ENCODE assay signal across 5 cellular contexts in the genomic region with DNA sequence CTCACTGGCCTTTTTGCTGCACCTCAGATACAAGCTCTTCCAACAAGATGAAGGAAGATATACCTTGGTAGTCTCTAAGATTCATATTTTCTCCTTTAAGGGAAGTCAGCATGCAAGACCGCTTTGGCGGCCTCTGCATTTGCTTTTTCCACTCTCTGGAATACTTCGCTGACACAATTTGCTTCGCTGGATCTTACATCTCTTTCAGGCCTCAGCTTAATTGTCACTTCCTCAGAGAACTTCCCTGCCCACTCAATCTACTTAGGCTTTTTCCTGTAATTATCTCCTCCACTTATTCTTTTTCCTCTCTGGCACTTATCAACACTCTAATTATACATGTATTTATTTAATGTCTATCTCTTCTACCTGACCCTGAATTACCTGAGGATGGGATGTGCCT.
"Had no signal": no experiment of that assay in that cellular context is flagged by ENCODE, and none has a peak within 500 bp of the region (broad histone marks: within the 10 kb centered on the region; RNA-seq: fewer than 3 reads in every experiment).

No MANE protein-coding gene starts in this region.

- DNase-seq: GOT3, H9, HCEC 1CT, IMR-90 had no signal

- ATAC-seq: K562 had no signal

- H3K9me3 Mint-ChIP-seq: H9 had no signal

- H3K4me3 Mint-ChIP-seq: H9 had no signal

- H3K4me3 ChIP-seq: K562 had no signal

- H3K27ac Mint-ChIP-seq: H9 had no signal
